ENCODE assay signal across 9 cellular contexts in genomic region chr6:87756858-87757257, GRCh38. TPM values are rescaled to one million over a fixed set of nuclear protein-coding genes. Genes with fewer than 3 reads are reported as not detected.
DNase-seq lines count a peak whose midpoint lies in the region; TF ChIP-seq lines count a peak whose summit lies in the region.
"Had no signal": no experiment of that assay in that cellular context is flagged by ENCODE, and none has a peak within 500 bp of the region (broad histone marks: within the 10 kb centered on the region; RNA-seq: fewer than 3 reads in every experiment).

No MANE protein-coding gene starts in this region.

- H3K36me3 Mint-ChIP-seq in activated T-helper 1 cell treated with anti-CD3 and anti-CD28 coated beads, Interleukin-12 subunit alpha, Interleukin-12 subunit beta, Interleukin-2, Interleukin-4 antibody, amounts not matched to agents 30 ng/mL and 10 ng/mL and 1 ng/mL, durations not matched to agents 14 hours and 24 hours and 36 hours (ENCODE audit: low read depth): no peaks in the 10 kb centered on the region
- no peaks in the 10 kb centered on the region for H3K36me3 Mint-ChIP-seq in mesothelial cell of epicardium

- no peak overlapping the region for H3K4me3 Mint-ChIP-seq in activated T-helper 1 cell treated with anti-CD3 and anti-CD28 coated beads, Interleukin-12 subunit alpha, Interleukin-12 subunit beta, Interleukin-2, Interleukin-4 antibody, amounts not matched to agents 30 ng/mL and 10 ng/mL and 1 ng/mL, durations not matched to agents 14 hours and 24 hours and 36 hours
- no peak overlapping the region for H3K4me3 Mint-ChIP-seq in mesothelial cell of epicardium

- intact Hi-C loops in activated T-helper 1 cell treated with anti-CD3 and anti-CD28 coated beads, Interleukin-12 subunit alpha, Interleukin-12 subunit beta, Interleukin-2, Interleukin-4 antibody, amounts not matched to agents 30 ng/mL and 10 ng/mL and 1 ng/mL, durations not matched to agents 14 hours and 24 hours and 36 hours (cut with micrococcal nuclease): loop anchor here (2.0 kb wide), 2 partner anchors 14 to 52 kb away; no protein-coding TSS in a partner anchor

- no peaks in the 10 kb centered on the region for H3K9me3 ChIP-seq in HEK293 (ENCODE audit: control insufficient read depth, insufficient read depth, low read depth, low read length)

- H3K4me3 ChIP-seq in HEK293 (ENCODE audit: low read depth, low read length): no peak overlapping the region
- H3K4me3 ChIP-seq: cardiac muscle cell had no signal

- POLR2A ChIA-PET in HEK293 (lab: Yijun Ruan, JAX): interaction anchor here (0.6 to 0.7 kb wide), 2 partner anchors 35 to 58 kb away, joined by 3 to 7 read pairs; no protein-coding TSS in a partner anchor

- H3K27ac ChIP-seq in HEK293 (ENCODE audit: extremely low read depth, low read depth, low read length): peak overlapping the region; percentile 50; the same call in 1 of the 2 replicates
- H3K27ac ChIP-seq: cardiac muscle cell had no signal

- no peaks in the 10 kb centered on the region for H3K36me3 ChIP-seq in HEK293 (ENCODE audit: control insufficient read depth in 2 of 2, insufficient read depth in 1 of 2, low read length in 2 of 2)
- H3K36me3 ChIP-seq: cardiac muscle cell had no signal

- H3K4me1 ChIP-seq in HEK293 (ENCODE audit: control insufficient read depth, insufficient read depth, low read length): peaks cover 12% of the 10 kb centered on the region

- peaks cover 17% of the 10 kb centered on the region for H3K4me1 Mint-ChIP-seq in activated T-helper 1 cell treated with anti-CD3 and anti-CD28 coated beads, Interleukin-12 subunit alpha, Interleukin-12 subunit beta, Interleukin-2, Interleukin-4 antibody, amounts not matched to agents 30 ng/mL and 10 ng/mL and 1 ng/mL, durations not matched to agents 14 hours and 24 hours and 36 hours (ENCODE audit: low read depth)
- peaks cover 32% of the 10 kb centered on the region for H3K4me1 Mint-ChIP-seq in mesothelial cell of epicardium

- no peaks in the 10 kb centered on the region for H3K9me3 Mint-ChIP-seq in activated T-helper 1 cell treated with anti-CD3 and anti-CD28 coated beads, Interleukin-12 subunit alpha, Interleukin-12 subunit beta, Interleukin-2, Interleukin-4 antibody, amounts not matched to agents 30 ng/mL and 10 ng/mL and 1 ng/mL, durations not matched to agents 14 hours and 24 hours and 36 hours
- H3K9me3 Mint-ChIP-seq in mesothelial cell of epicardium: no peaks in the 10 kb centered on the region

- DNase-seq in activated T-cell treated with anti-CD3 and anti-CD28 coated beads for 24 hours (ENCODE audit: low read depth) (peak; percentile 29), activated T-cell treated with anti-CD3 and anti-CD28 coated beads for 4 hours (no peak), M059J (ENCODE audit: low read depth) (peak; percentile 86), mesothelial cell of epicardium (ENCODE audit: low spot score in 2 of 2, unreplicated experiment in 2 of 2) (no peak), NCI-H128 (lab: John Stamatoyannopoulos, UW; ENCODE audit: unreplicated experiment) (no peak), cortex of kidney (lab: John Stamatoyannopoulos, UW) (no peak)
- DNase-seq in activated T-helper 1 cell treated with anti-CD3 and anti-CD28 coated beads, Interleukin-12 subunit alpha, Interleukin-12 subunit beta, Interleukin-2, Interleukin-4 antibody, amounts not matched to agents 30 ng/mL and 10 ng/mL and 1 ng/mL, durations not matched to agents 14 hours and 24 hours and 36 hours (ENCODE audit: low spot score): no peak

- CTCF ChIA-PET in HEK293 (lab: Yijun Ruan, JAX): interaction anchor here (0.6 to 1.7 kb wide), 4 partner anchors 9 to 513 kb away, joined by 3 read pairs; no protein-coding TSS in a partner anchor

- peaks cover 8% of the 10 kb centered on the region for H3K27me3 Mint-ChIP-seq in activated T-helper 1 cell treated with anti-CD3 and anti-CD28 coated beads, Interleukin-12 subunit alpha, Interleukin-12 subunit beta, Interleukin-2, Interleukin-4 antibody, amounts not matched to agents 30 ng/mL and 10 ng/mL and 1 ng/mL, durations not matched to agents 14 hours and 24 hours and 36 hours (ENCODE audit: insufficient read depth)
- no peaks in the 10 kb centered on the region for H3K27me3 Mint-ChIP-seq in mesothelial cell of epicardium (ENCODE audit: low read depth)

- peak overlapping the region; percentile 42 for H3K27ac Mint-ChIP-seq in activated T-helper 1 cell treated with anti-CD3 and anti-CD28 coated beads, Interleukin-12 subunit alpha, Interleukin-12 subunit beta, Interleukin-2, Interleukin-4 antibody, amounts not matched to agents 30 ng/mL and 10 ng/mL and 1 ng/mL, durations not matched to agents 14 hours and 24 hours and 36 hours
- H3K27ac Mint-ChIP-seq in mesothelial cell of epicardium: peak overlapping the region; percentile 93

- no peak for TF ChIP-seq CTCF in HEK293 (tag by site-specific recombination; IDR thresholded peaks at IDR 0.05)
- TF ChIP-seq CTCF in mesothelial cell of epicardium (IDR thresholded peaks at IDR 0.05; ENCODE audit: unreplicated experiment): no peak

TF ChIP-seq in HEK293, 187 proteins besides CTCF, POLR2A, EP300 and RAD21 (continues in another document):
- no peak for TF ChIP-seq ZNF580 (tag by site-specific recombination; IDR thresholded peaks at IDR 0.05)
- TF ChIP-seq ZNF521 (tag by site-specific recombination; IDR thresholded peaks at IDR 0.05): no peak
- 0 out of 2 replicates have a peak, but pooled peaks have one; percentile 36 for TF ChIP-seq ZBTB11 (tag by site-specific recombination; conservative IDR thresholded peaks at IDR 0.05; ENCODE audit: low read depth)
- TF ChIP-seq, protein P1, sequence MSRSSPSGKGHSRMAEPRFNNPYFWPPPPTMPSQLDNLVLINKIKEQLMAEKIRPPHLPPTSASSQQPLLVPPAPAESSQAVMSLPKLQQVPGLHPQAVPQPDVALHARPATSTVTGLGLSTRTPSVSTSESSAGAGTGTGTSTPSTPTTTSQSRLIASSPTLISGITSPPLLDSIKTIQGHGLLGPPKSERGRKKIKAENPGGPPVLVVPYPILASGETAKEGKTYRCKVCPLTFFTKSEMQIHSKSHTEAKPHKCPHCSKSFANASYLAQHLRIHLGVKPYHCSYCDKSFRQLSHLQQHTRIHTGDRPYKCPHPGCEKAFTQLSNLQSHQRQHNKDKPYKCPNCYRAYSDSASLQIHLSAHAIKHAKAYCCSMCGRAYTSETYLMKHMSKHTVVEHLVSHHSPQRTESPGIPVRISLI (tag by site-specific recombination; IDR thresholded peaks at IDR 0.05): no peak
- TF ChIP-seq, protein P2, sequence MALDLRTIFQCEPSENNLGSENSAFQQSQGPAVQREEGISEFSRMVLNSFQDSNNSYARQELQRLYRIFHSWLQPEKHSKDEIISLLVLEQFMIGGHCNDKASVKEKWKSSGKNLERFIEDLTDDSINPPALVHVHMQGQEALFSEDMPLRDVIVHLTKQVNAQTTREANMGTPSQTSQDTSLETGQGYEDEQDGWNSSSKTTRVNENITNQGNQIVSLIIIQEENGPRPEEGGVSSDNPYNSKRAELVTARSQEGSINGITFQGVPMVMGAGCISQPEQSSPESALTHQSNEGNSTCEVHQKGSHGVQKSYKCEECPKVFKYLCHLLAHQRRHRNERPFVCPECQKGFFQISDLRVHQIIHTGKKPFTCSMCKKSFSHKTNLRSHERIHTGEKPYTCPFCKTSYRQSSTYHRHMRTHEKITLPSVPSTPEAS (tag by site-specific recombination; IDR thresholded peaks at IDR 0.05): no peak
- 0 out of 2 replicates have a peak, but pooled peaks have one; percentile 18 for TF ChIP-seq ZNF350 (tag by site-specific recombination; IDR thresholded peaks at IDR 0.05)
- no peak for TF ChIP-seq ZNF138 (tag by site-specific recombination; IDR thresholded peaks at IDR 0.05; ENCODE audit: borderline replicate concordance)
- peak; percentile 92 for TF ChIP-seq OSR2 (tag by site-specific recombination; IDR thresholded peaks at IDR 0.05)
- TF ChIP-seq ZBTB21 (tag by site-specific recombination; IDR thresholded peaks at IDR 0.05): 0 out of 2 replicates have a peak, but pooled peaks have one; percentile 27
- no peak for TF ChIP-seq ZNF785 (tag by site-specific recombination; IDR thresholded peaks at IDR 0.05)
- 0 out of 2 replicates have a peak, but pooled peaks have one; percentile 6 for TF ChIP-seq GLIS1 (tag by site-specific recombination; IDR thresholded peaks at IDR 0.05)
- TF ChIP-seq SP7 (tag by site-specific recombination; IDR thresholded peaks at IDR 0.05): peak; percentile 52; the same call in 1 of the 2 replicates
- no peak for TF ChIP-seq ZEB2 (tag by site-specific recombination; IDR thresholded peaks at IDR 0.05)
- no peak for TF ChIP-seq OVOL3 (tag by site-specific recombination; IDR thresholded peaks at IDR 0.05)

RNA-seq across cellular contexts. Expression of gene AKIRIN2, which starts 54.8 kb away (rescaled TPM):
- total RNA-seq in M059J (2014; rRNA removed; shearing (Covaris generic)): 6.2 and 19.5 TPM in 2 replicates
- 40.1 and 42.0 TPM in 2 replicates for total RNA-seq in activated T-helper 1 cell treated with anti-CD3 and anti-CD28 coated beads, Interleukin-12 subunit alpha, Interleukin-12 subunit beta, Interleukin-2, Interleukin-4 antibody, amounts not matched to agents 30 ng/mL and 10 ng/mL and 1 ng/mL, durations not matched to agents 14 hours and 24 hours and 36 hours
- 84.1 to 88.1 TPM (median 84.7 TPM) in 3 replicates for total RNA-seq in mesothelial cell of epicardium

Comparison
In these comparisons a context has a peak if more than half of its experiments do, and no peak if none do; other contexts are left out.
1. DNase-seq: peak in activated T-cell treated with anti-CD3 and anti-CD28 coated beads for 24 hours (single experiment) and M059J (single experiment); none in activated T-cell treated with anti-CD3 and anti-CD28 coated beads for 4 hours (single experiment), activated T-helper 1 cell treated with anti-CD3 and anti-CD28 coated beads, Interleukin-12 subunit alpha, Interleukin-12 subunit beta, Interleukin-2, Interleukin-4 antibody, amounts not matched to agents 30 ng/mL and 10 ng/mL and 1 ng/mL, durations not matched to agents 14 hours and 24 hours and 36 hours (single experiment), mesothelial cell of epicardium (0 of 2), NCI-H128 (single experiment) and cortex of kidney (single experiment).